In the genomic region with DNA sequence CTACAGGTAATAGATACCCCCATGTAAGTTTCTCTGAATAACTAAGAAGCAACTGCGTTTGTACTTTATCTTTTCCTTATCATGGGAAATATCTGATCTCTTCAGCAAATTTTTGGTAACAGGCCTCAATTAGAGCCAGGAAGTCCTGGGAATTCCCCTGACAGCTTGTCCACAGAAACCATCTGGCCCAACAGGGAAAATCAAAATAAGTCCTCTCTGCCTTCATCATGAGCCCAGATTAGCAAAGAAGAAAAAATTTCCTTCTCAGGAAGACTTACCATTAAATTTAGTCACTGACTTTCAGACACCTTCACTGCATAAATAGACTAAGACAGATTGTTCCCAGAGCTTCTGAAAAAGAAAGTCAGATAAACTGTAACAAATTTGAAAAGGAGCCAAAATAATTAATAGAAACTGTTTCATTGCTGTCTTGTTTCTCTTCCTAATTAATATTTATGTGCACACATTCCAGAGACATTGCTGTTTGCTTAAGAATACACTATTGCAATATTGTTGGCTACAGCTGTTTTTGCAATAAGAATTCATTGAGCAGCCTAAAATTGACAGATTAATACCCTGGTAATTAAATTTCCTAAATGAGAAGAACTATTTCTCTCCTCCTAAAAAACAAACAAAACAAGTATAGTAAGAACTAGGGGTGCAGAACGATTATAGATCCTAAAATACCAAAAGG, we compare ENCODE assay signal across 1 cellular context.
TF ChIP-seq lines count a peak whose summit lies in the region.

No MANE protein-coding gene starts in this region.

TF ChIP-seq in SK-N-SH, 30 proteins besides CTCF, POLR2A, EP300 and RAD21 (continued from another document):
- TF ChIP-seq, protein P1, sequence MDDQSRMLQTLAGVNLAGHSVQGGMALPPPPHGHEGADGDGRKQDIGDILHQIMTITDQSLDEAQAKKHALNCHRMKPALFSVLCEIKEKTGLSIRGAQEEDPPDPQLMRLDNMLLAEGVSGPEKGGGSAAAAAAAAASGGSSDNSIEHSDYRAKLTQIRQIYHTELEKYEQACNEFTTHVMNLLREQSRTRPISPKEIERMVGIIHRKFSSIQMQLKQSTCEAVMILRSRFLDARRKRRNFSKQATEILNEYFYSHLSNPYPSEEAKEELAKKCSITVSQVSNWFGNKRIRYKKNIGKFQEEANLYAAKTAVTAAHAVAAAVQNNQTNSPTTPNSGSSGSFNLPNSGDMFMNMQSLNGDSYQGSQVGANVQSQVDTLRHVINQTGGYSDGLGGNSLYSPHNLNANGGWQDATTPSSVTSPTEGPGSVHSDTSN (IDR thresholded peaks at IDR 0.05) = no peak
- TF ChIP-seq CHD2 (IDR thresholded peaks at IDR 0.05; ENCODE audit: low read length, partially characterized antibody) = no peak
- TF ChIP-seq TEAD4 (IDR thresholded peaks at IDR 0.05; ENCODE audit: borderline replicate concordance, insufficient read depth) = 0 out of 2 replicates have a peak, but pooled peaks have one; percentile 25
- TF ChIP-seq FOSL2 (IDR thresholded peaks at IDR 0.05; ENCODE audit: borderline replicate concordance, low read depth) = no peak
- TF ChIP-seq USF2 (IDR thresholded peaks at IDR 0.05; ENCODE audit: borderline replicate concordance, low read depth, low read length) = no peak
- no peak for TF ChIP-seq MEF2A (IDR thresholded peaks at IDR 0.05; ENCODE audit: borderline replicate concordance, low read depth)
- TF ChIP-seq TAF1 (IDR thresholded peaks at IDR 0.05; ENCODE audit: borderline replicate concordance, low read depth, low read length) = no peak
- TF ChIP-seq JUND (IDR thresholded peaks at IDR 0.05) = no peak
- no peak for TF ChIP-seq GABPA (IDR thresholded peaks at IDR 0.05; ENCODE audit: low read depth)
- no peak for TF ChIP-seq ZBTB33 (IDR thresholded peaks at IDR 0.05; ENCODE audit: borderline replicate concordance, low read depth)
- TF ChIP-seq NFIC (IDR thresholded peaks at IDR 0.05; ENCODE audit: borderline replicate concordance) = peak; percentile 6; the same call in 1 of the 2 replicates
- TF ChIP-seq, protein P2, sequence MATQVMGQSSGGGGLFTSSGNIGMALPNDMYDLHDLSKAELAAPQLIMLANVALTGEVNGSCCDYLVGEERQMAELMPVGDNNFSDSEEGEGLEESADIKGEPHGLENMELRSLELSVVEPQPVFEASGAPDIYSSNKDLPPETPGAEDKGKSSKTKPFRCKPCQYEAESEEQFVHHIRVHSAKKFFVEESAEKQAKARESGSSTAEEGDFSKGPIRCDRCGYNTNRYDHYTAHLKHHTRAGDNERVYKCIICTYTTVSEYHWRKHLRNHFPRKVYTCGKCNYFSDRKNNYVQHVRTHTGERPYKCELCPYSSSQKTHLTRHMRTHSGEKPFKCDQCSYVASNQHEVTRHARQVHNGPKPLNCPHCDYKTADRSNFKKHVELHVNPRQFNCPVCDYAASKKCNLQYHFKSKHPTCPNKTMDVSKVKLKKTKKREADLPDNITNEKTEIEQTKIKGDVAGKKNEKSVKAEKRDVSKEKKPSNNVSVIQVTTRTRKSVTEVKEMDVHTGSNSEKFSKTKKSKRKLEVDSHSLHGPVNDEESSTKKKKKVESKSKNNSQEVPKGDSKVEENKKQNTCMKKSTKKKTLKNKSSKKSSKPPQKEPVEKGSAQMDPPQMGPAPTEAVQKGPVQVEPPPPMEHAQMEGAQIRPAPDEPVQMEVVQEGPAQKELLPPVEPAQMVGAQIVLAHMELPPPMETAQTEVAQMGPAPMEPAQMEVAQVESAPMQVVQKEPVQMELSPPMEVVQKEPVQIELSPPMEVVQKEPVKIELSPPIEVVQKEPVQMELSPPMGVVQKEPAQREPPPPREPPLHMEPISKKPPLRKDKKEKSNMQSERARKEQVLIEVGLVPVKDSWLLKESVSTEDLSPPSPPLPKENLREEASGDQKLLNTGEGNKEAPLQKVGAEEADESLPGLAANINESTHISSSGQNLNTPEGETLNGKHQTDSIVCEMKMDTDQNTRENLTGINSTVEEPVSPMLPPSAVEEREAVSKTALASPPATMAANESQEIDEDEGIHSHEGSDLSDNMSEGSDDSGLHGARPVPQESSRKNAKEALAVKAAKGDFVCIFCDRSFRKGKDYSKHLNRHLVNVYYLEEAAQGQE (IDR thresholded peaks at IDR 0.05; ENCODE audit: low read depth, low read length) = no peak
- no peak for TF ChIP-seq POLR2AphosphoS5 (IDR thresholded peaks at IDR 0.05; ENCODE audit: low read depth, low read length)
- TF ChIP-seq NRF1 (IDR thresholded peaks at IDR 0.05; ENCODE audit: low read depth, low read length) = no peak
